In the genomic region with DNA sequence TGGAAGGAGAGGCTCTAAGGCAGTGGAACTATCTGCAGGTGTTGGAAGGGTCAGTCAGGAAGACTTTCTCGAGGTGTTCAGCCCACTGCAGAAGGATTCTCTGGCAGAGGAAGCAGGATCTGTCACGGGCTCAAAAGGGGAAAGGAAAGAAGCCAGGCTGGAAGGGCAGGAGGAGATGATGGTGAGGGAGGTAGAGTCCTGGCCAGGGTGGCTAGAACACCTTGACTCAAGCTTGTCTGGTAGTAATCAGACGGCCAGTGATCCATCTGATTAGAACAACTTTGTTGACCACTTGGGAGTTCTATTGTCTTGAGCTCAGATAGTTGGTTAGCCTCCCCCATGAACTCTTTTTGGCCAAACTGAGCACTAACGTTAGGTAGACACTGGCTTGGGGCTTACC, we compare ENCODE assay signal across 15 cellular contexts. TPM values are rescaled to one million over a fixed set of nuclear protein-coding genes. Genes with fewer than 3 reads are reported as not detected.
DNase-seq lines count a peak whose midpoint lies in the region; ATAC-seq and TF ChIP-seq lines count a peak whose summit lies in the region.
"Had no signal": no experiment of that assay in that cellular context is flagged by ENCODE, and none has a peak within 500 bp of the region (broad histone marks: within the 10 kb centered on the region; RNA-seq: fewer than 3 reads in every experiment).

No MANE protein-coding gene starts in this region.

- H2BK120ac ChIP-seq in IMR-90 (ENCODE audit: low read depth, low read length), result peak overlapping the region; percentile 95

- peak overlapping the region; percentile 62 for H4K5ac ChIP-seq in IMR-90 (ENCODE audit: low read depth, low read length)

- H2BK5ac ChIP-seq in IMR-90 (ENCODE audit: low read depth, low read length, poor library complexity, severe bottlenecking), result no peak overlapping the region

- H3K36me3 Mint-ChIP-seq in neural progenitor cell, result no peaks in the 10 kb centered on the region
- H3K36me3 Mint-ChIP-seq: stimulated activated naive B cell treated with anti-CD40 and anti-IgM and Interleukin-4, amounts not matched to agents 10 μg/mL and 1 μg/mL and 100 μg/mL, for 72 hours had no signal

- no peak for TF ChIP-seq POLR2A in IMR-90 (IDR thresholded peaks at IDR 0.05; ENCODE audit: low read depth, low read length)

- no peak for ATAC-seq in IMR-90 (ENCODE audit: low read depth)

- H3K4me1 ChIP-seq in IMR-90 (ENCODE audit: control insufficient read depth, insufficient read depth, low read length) (peaks cover 43% of the 10 kb centered on the region), neural progenitor cell (peaks cover 28% of the 10 kb centered on the region), tibial artery (peaks cover 13 to 92% (median 78%) of the 10 kb centered on the region in 4 donors)

- peaks cover 4% of the 10 kb centered on the region for H3K9me3 Mint-ChIP-seq in neural progenitor cell
- H3K9me3 Mint-ChIP-seq: CD4-positive, alpha-beta T cell; T-helper 1 cell treated with Interleukin-12 subunit alpha and Interleukin-12 subunit beta and Interleukin-4 antibody, amounts not matched to agents 30 μg/mL and 1 μg/mL, for 36 hours had no signal

- H2AK5ac ChIP-seq in IMR-90 (ENCODE audit: low read depth, low read length), result peak overlapping the region; percentile 94

- H3K56ac ChIP-seq in IMR-90 (ENCODE audit: extremely low read depth, insufficient read depth, low read length), result peak overlapping the region; percentile 30; the same call in 1 of the 2 replicates

- H3K4me3 ChIP-seq in IMR-90 (ENCODE audit: insufficient read depth, low read depth, low read length) (no peak overlapping the region), neural progenitor cell (no peak overlapping the region), tibial artery (no peak overlapping the region)
- H3K4me3 ChIP-seq: cardiac muscle cell had no signal

- peak overlapping the region; percentile 76; the same call in 2 of the 3 replicates for H2BK15ac ChIP-seq in IMR-90 (ENCODE audit: low read depth, low read length)

- TF ChIP-seq RAD21 in IMR-90 (IDR thresholded peaks at IDR 0.05; ENCODE audit: low read length), result no peak

- POLR2A ChIA-PET in IMR-90 (lab: Charles Lee; ENCODE audit: unreplicated experiment) (no interaction called here), RWPE1 (lab: Yijun Ruan, JAX; ENCODE audit: low non-redundant PET) (interaction anchor here (0.6 kb wide), 1 partner anchor 50 kb away, joined by 3 read pairs; no protein-coding TSS in a partner anchor)

- no peaks in the 10 kb centered on the region for H3K27me3 ChIP-seq in IMR-90 (ENCODE audit: control insufficient read depth, insufficient read depth, low read length)
- peaks cover 47% of the 10 kb centered on the region for H3K27me3 ChIP-seq in neural progenitor cell
- H3K27me3 ChIP-seq in tibial artery, result no peaks in the 10 kb centered on the region
- H3K27me3 ChIP-seq: cardiac muscle cell had no signal

- peak overlapping the region; percentile 40 to 61 for H4K8ac ChIP-seq in IMR-90 (ENCODE audit: low read depth in 2 of 2, low read length in 2 of 2)

- CTCF ChIA-PET in IMR-90 (lab: Yijun Ruan, JAX) (interaction anchor here (2.1 kb wide), 1 partner anchor 15 kb away, joined by 10 read pairs; no protein-coding TSS in a partner anchor), RWPE1 (lab: Yijun Ruan, JAX) (interaction anchor here (0.6 kb wide), 1 partner anchor 12 kb away, joined by 3 read pairs; no protein-coding TSS in a partner anchor)

- WGBS in IMR-90 (ENCODE audit: extremely low coverage in 2 of 2, insufficient read length in 1 of 2), 2 experiments, result no CpG with 5 or more reads among the region's 4 CpGs

- H3K27ac Mint-ChIP-seq in neural progenitor cell, result peak overlapping the region; percentile 72
- H3K27ac Mint-ChIP-seq: CD4-positive, alpha-beta T cell; stimulated activated naive B cell treated with anti-CD40 and anti-IgM and Interleukin-4, amounts not matched to agents 10 μg/mL and 1 μg/mL and 100 μg/mL, for 72 hours; T-helper 1 cell treated with Interleukin-12 subunit alpha and Interleukin-12 subunit beta and Interleukin-4 antibody, amounts not matched to agents 30 μg/mL and 1 μg/mL, for 36 hours had no signal

- H3F3A ChIP-seq in neural progenitor cell (ENCODE audit: low read depth), result no peaks in the 10 kb centered on the region

- H3K79me2 ChIP-seq in neural progenitor cell (ENCODE audit: low read depth), result no peaks in the 10 kb centered on the region

- H3K27ac ChIP-seq in IMR-90 (ENCODE audit: insufficient read depth, low read length) (no peak overlapping the region), caudate nucleus (ENCODE audit: low read depth, low read length) (peak overlapping the region; percentile 99), neural progenitor cell (no peak overlapping the region), tibial artery (peak overlapping the region; percentile 96 to 97), RWPE1 (no peak overlapping the region)
- H3K27ac ChIP-seq: cardiac muscle cell, HL-60 had no signal

- peaks cover 30% of the 10 kb centered on the region for H3K9me1 ChIP-seq in IMR-90 (ENCODE audit: insufficient read depth, low read length)

- H3K27me3 Mint-ChIP-seq in neural progenitor cell (ENCODE audit: insufficient read depth, low read depth), result peaks cover 10% of the 10 kb centered on the region

- H3K18ac ChIP-seq in IMR-90 (ENCODE audit: low read depth, low read length), result peak overlapping the region; percentile 87

- H3K4me2 ChIP-seq in IMR-90 (ENCODE audit: low read depth, low read length), result no peak overlapping the region
- no peak overlapping the region for H3K4me2 ChIP-seq in neural progenitor cell

- no peaks in the 10 kb centered on the region for H3K79me1 ChIP-seq in IMR-90 (ENCODE audit: low read depth in 1 of 2, low read length in 2 of 2)

- peak overlapping the region; percentile 93 for H2BK20ac ChIP-seq in IMR-90 (ENCODE audit: low read depth, low read length)

- peak overlapping the region; percentile 84 for H3K14ac ChIP-seq in IMR-90 (replicated peaks; ENCODE audit: low read depth, low read length)

- no TSS peak for BruUV-seq in IMR-90 (replicated peaks; lab: Mats Ljungman, UMichigan)

- peak overlapping the region; percentile 14 for H3K4me3 Mint-ChIP-seq in neural progenitor cell
- H3K4me3 Mint-ChIP-seq: CD4-positive, alpha-beta T cell; stimulated activated naive B cell treated with anti-CD40 and anti-IgM and Interleukin-4, amounts not matched to agents 10 μg/mL and 1 μg/mL and 100 μg/mL, for 72 hours; T-helper 1 cell treated with Interleukin-12 subunit alpha and Interleukin-12 subunit beta and Interleukin-4 antibody, amounts not matched to agents 30 μg/mL and 1 μg/mL, for 36 hours had no signal

- H3K9ac ChIP-seq in IMR-90 (ENCODE audit: low read depth, low read length) (no peak overlapping the region), neural progenitor cell (no peak overlapping the region)

- H2AFZ ChIP-seq in IMR-90 (replicated peaks; ENCODE audit: low read length, poor library complexity) (no peak overlapping the region), neural progenitor cell (replicated peaks) (no peak overlapping the region)

- H4K91ac ChIP-seq in IMR-90 (ENCODE audit: insufficient read depth, low read depth, low read length), result peak overlapping the region; percentile 89

- intact Hi-C loops in IMR-90 (cut with micrococcal nuclease), result no loop called here
- intact Hi-C loops in tibial artery (cut with DNase I; ENCODE audit: low total_unique reads), result loop anchor here (10.0 kb wide), 1 partner anchor 51 kb away; no protein-coding TSS in a partner anchor

- H4K20me1 ChIP-seq in IMR-90 (ENCODE audit: insufficient read depth, low read length), result peaks cover 8% of the 10 kb centered on the region
- no peaks in the 10 kb centered on the region for H4K20me1 ChIP-seq in neural progenitor cell (ENCODE audit: low read depth)

- DNase-seq in IMR-90, result no peak
- no peak for DNase-seq in caudate nucleus (lab: John Stamatoyannopoulos, UW)
- DNase-seq in neural progenitor cell (ENCODE audit: low spot score), result no peak
- no peak for DNase-seq in tibial artery
- DNase-seq in RWPE1 (ENCODE audit: low spot score), result no peak
- DNase-seq in NCI-H2029 (lab: John Stamatoyannopoulos, UW), result no peak
- no peak for DNase-seq in NCI-H345 treated with DMSO at 0.1 percent for 48 hours (lab: John Stamatoyannopoulos, UW; ENCODE audit: unreplicated experiment)
- DNase-seq: activated CD4-positive, CD25-positive, alpha-beta regulatory T cell; CD4-positive, alpha-beta T cell; NCI-H510A; stimulated activated naive B cell treated with anti-CD40 and anti-IgM and Interleukin-4, amounts not matched to agents 10 μg/mL and 1 μg/mL and 100 μg/mL, for 72 hours had no signal

- no peaks in the 10 kb centered on the region for H3K9me3 ChIP-seq in IMR-90 (ENCODE audit: control insufficient read depth, insufficient read depth, low read length)
- no peaks in the 10 kb centered on the region for H3K9me3 ChIP-seq in neural progenitor cell (ENCODE audit: low read depth)
- no peaks in the 10 kb centered on the region for H3K9me3 ChIP-seq in tibial artery

- in situ Hi-C loops in IMR-90 (cut with MboI; ENCODE audit: low sequenced_read_pairs), result no loop called here

- peak overlapping the region; percentile 35; the same call in 1 of the 2 replicates for H3K23ac ChIP-seq in IMR-90 (ENCODE audit: low read depth, low read length)

- peak overlapping the region; percentile 60 for H2AK9ac ChIP-seq in IMR-90 (replicated peaks; ENCODE audit: low read depth, low read length, poor library complexity)

- TF ChIP-seq CTCF in IMR-90 (conservative IDR thresholded peaks at IDR 0.05; ENCODE audit: low read depth, low read length), result no peak
- TF ChIP-seq CTCF in neural progenitor cell (IDR thresholded peaks at IDR 0.05), result no peak
- no peak for TF ChIP-seq CTCF in tibial artery (IDR thresholded peaks at IDR 0.05)
- TF ChIP-seq CTCF in RWPE1 (conservative IDR thresholded peaks at IDR 0.05; ENCODE audit: low read depth), result no peak

- peaks cover 61% of the 10 kb centered on the region for H3K4me1 Mint-ChIP-seq in neural progenitor cell

- peak overlapping the region; percentile 82 for H3K4ac ChIP-seq in IMR-90 (ENCODE audit: low read depth, low read length)

- dilution Hi-C loops in IMR-90 (cut with HindIII; ENCODE audit: low sequenced_read_pairs, unreplicated experiment), result no loop called here

- H3K36me3 ChIP-seq in IMR-90 (ENCODE audit: control insufficient read depth, insufficient read depth, low read length) (no peaks in the 10 kb centered on the region), neural progenitor cell (no peaks in the 10 kb centered on the region), tibial artery (no peaks in the 10 kb centered on the region)
- H3K36me3 ChIP-seq: cardiac muscle cell had no signal

RNA-seq across cellular contexts. Expression of a gene that starts 9.7 kb away (rescaled TPM):
- 7.8 and 7.9 TPM in 2 replicates for total RNA-seq in IMR-90 (2012; rRNA removed)
- polyA plus RNA-seq in IMR-90 (2012; rRNA removed), result 9.0 and 11.2 TPM in 2 replicates
- polyA plus RNA-seq in IMR-90 (2012; cell fraction: cytosol; rRNA removed), result 6.2 and 7.6 TPM in 2 replicates
- polyA plus RNA-seq in IMR-90 (2012; cell fraction: nucleus; rRNA removed; ENCODE audit: low replicate concordance), result 5.0 and 13.0 TPM in 2 replicates
- 0.43 TPM in 1 of 2 replicates, not detected in the other for total RNA-seq in neural progenitor cell (ENCODE audit: low replicate concordance)
- total RNA-seq: CD4-positive, alpha-beta T cell had no signal

RNA-seq across cellular contexts. Expression of a gene that starts 49.9 kb away (rescaled TPM):
- total RNA-seq in IMR-90 (2012; rRNA removed) (not detected in 2 replicates), neural progenitor cell (ENCODE audit: low replicate concordance) (0.65 TPM in 1 of 2 replicates, not detected in the other)
- not detected in 2 replicates for polyA plus RNA-seq in IMR-90 (2012; rRNA removed)
- polyA plus RNA-seq in IMR-90 (2012; cell fraction: cytosol; rRNA removed), result not detected in 2 replicates
- polyA plus RNA-seq in IMR-90 (2012; cell fraction: nucleus; rRNA removed; ENCODE audit: low replicate concordance), result 0.13 and 0.24 TPM in 2 replicates
- total RNA-seq: cardiac muscle cell, LHCN-M2 had no signal
- polyA plus RNA-seq: cardiac muscle cell had no signal

Comparison
In these comparisons a context has a peak if more than half of its experiments do, and no peak if none do; other contexts are left out.
1. H3K27ac ChIP-seq: peak in caudate nucleus (single experiment) and tibial artery (2 of 2); none in IMR-90 (single experiment), neural progenitor cell (single experiment) and RWPE1 (single experiment).